ENCODE assay signal across 9 cellular contexts in the genomic region with DNA sequence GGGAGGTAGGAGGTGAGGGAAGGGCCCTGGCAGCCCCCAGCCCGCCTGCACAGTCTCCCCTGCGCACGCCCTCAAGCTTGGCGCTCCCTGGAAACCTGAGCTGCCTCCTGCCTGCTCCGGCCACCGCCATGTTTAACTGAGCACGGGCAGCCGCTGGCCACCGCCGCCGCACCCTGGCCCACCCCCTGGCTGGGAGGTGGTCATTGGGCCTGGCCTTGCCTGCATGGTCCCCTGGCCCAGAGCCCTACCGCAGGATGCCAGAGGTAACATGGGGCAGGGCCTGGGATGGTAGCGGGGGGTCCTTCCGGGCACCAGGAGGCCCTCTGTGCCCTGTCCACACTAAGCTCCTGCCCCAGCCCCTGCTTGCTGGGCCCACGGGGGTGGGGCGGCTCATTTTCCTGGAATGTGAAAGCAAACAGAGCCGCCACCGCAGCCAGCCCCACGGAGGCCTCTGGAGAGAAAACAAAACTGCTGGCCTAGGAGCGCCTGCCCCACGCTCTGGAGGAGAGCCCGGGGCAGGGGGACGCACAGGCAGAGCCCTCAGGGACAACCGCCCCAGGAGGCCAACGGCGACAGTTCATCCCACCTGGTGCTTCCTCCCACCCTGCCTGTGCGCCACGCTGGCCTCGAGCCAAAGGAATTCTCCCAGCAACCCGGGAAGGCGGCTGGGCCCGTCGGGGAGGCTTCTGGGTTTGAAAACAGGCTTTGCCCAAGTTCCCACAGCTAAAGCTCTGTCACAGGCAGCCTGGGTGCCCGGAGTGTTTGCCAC. TPM values are rescaled to one million over a fixed set of nuclear protein-coding genes. Genes with fewer than 3 reads are reported as not detected.
A peak's percentile ranks its signal among the peaks of the same experiment; 100 is the strongest.
DNase-seq lines count a peak whose midpoint lies in the region; ATAC-seq and TF ChIP-seq lines count a peak whose summit lies in the region.
"Had no signal": no experiment of that assay in that cellular context is flagged by ENCODE, and none has a peak within 500 bp of the region (broad histone marks: within the 10 kb centered on the region; RNA-seq: fewer than 3 reads in every experiment).

No MANE protein-coding gene starts in this region.

- WGBS in lung, 2 donors, result 40 to 68% methylated on average over 34 of the region's 34 CpGs

- no peak overlapping the region for H3K27ac Mint-ChIP-seq in MCF 10A (ENCODE audit: low read depth, unreplicated experiment)

- peaks cover 21% of the 10 kb centered on the region for H3K36me3 ChIP-seq in brain microvascular endothelial cell (replicated peaks)
- H3K36me3 ChIP-seq in lung (ENCODE audit: control insufficient read depth in 2 of 2, insufficient read depth in 2 of 2, low read length in 2 of 2), result peaks cover 0 to 27% of the 10 kb centered on the region in 2 donors
- no peaks in the 10 kb centered on the region for H3K36me3 ChIP-seq in vagina

- H3K4me3 ChIP-seq in brain microvascular endothelial cell (ENCODE audit: low read depth, low read length), result peak overlapping the region; percentile 9
- peak overlapping the region; percentile 55 for H3K4me3 ChIP-seq in lung
- peak overlapping the region; percentile 23 to 40 for H3K4me3 ChIP-seq in vagina

- in situ Hi-C loops in T47D (cut with HindIII; ENCODE audit: low pct_unique_long_range_greater_than_20kb, low sequenced_read_pairs), result no loop called here
- in situ Hi-C loops in brain microvascular endothelial cell (cut with HindIII; ENCODE audit: low pct_ligation_motif_present, low sequenced_read_pairs), result loop anchor here (5.0 kb wide), 1 partner anchor 42 kb away; no protein-coding TSS in a partner anchor

- TF ChIP-seq POLR2A in vagina (IDR thresholded peaks at IDR 0.05), result no peak

- H3K4me3 Mint-ChIP-seq in MCF 10A (ENCODE audit: unreplicated experiment), result no peak overlapping the region

- H3K27ac ChIP-seq in brain microvascular endothelial cell, result peak overlapping the region; percentile 71
- H3K27ac ChIP-seq in lung (ENCODE audit: low read depth in 1 of 2, low read length in 1 of 2), result peak overlapping the region; percentile 71 to 91
- H3K27ac ChIP-seq in vagina, result peak overlapping the region; percentile 91

- no peaks in the 10 kb centered on the region for H3K4me1 Mint-ChIP-seq in MCF 10A (ENCODE audit: insufficient read depth, unreplicated experiment)

- intact Hi-C loops in MCF 10A (cut with micrococcal nuclease) (no loop called here), vagina (cut with DNase I) (no loop called here)

- DNase-seq in T47D (ENCODE audit: low read depth in 1 of 2, low spot score in 1 of 2) (peak; percentile 69 to 90), MCF 10A (ENCODE audit: unreplicated experiment) (no peak), brain microvascular endothelial cell (peak; percentile 81), lung (ENCODE audit: low spot score) (peak; percentile 80), vagina (ENCODE audit: extremely low spot score in 2 of 2) (no peak), NCI-H524 treated with DMSO at 0.1 percent for 48 hours (lab: John Stamatoyannopoulos, UW) (no peak)
- DNase-seq: stimulated activated CD4-positive, alpha-beta T cell treated with anti-CD3 and anti-CD28 coated beads, Interleukin-15, amount 100 ng/mL, for 24 hours had no signal

- H3K36me3 Mint-ChIP-seq in MCF 10A (ENCODE audit: insufficient read depth, unreplicated experiment), result peaks cover 4% of the 10 kb centered on the region

- no TSS peak for BruUV-seq in MCF 10A (replicated peaks; lab: Mats Ljungman, UMichigan)

- POLR2A ChIA-PET in MCF 10A (lab: Yijun Ruan, JAX), result no interaction called here

- CTCF ChIA-PET in MCF 10A (lab: Yijun Ruan, JAX), result interaction anchor here (0.6 to 1.2 kb wide), 2 partner anchors 20 to 106 kb away, joined by 6 to 7 read pairs; no protein-coding TSS in a partner anchor

- no peaks in the 10 kb centered on the region for H3K9me3 Mint-ChIP-seq in MCF 10A (ENCODE audit: unreplicated experiment)

- H3K9me3 ChIP-seq in lung (ENCODE audit: control insufficient read depth in 2 of 2, insufficient read depth in 1 of 2, low read length in 1 of 2) (no peaks in the 10 kb centered on the region), vagina (no peaks in the 10 kb centered on the region)

- ATAC-seq in lung (ENCODE audit: insufficient read depth, low FRiP score) (peak; percentile 30), HG02840 (IDR thresholded peaks at IDR 0.05; ENCODE audit: low FRiP score, unreplicated experiment) (no peak), GM21825 (IDR thresholded peaks at IDR 0.05; ENCODE audit: unreplicated experiment) (no peak)

- TF ChIP-seq CTCF in MCF 10A (IDR thresholded peaks at IDR 0.05; ENCODE audit: unreplicated experiment) (no peak), brain microvascular endothelial cell (IDR thresholded peaks at IDR 0.05; ENCODE audit: low read depth, low read length, missing control alignments) (no peak), lung (IDR thresholded peaks at IDR 0.05; ENCODE audit: control extremely low read depth, extremely low read depth) (no peak), vagina (IDR thresholded peaks at IDR 0.05) (no peak)

- H3K4me1 ChIP-seq in lung (ENCODE audit: control insufficient read depth in 2 of 2, insufficient read depth in 2 of 2, low read length in 2 of 2) (peaks cover 0 to 55% of the 10 kb centered on the region in 2 donors), vagina (peaks cover 94% of the 10 kb centered on the region)

- H3K27me3 ChIP-seq in brain microvascular endothelial cell (replicated peaks) (no peaks in the 10 kb centered on the region), lung (ENCODE audit: control insufficient read depth, insufficient read depth) (no peaks in the 10 kb centered on the region), vagina (no peaks in the 10 kb centered on the region)

- H3K27me3 Mint-ChIP-seq in MCF 10A (ENCODE audit: insufficient read depth, unreplicated experiment), result no peaks in the 10 kb centered on the region

RNA-seq across cellular contexts. Expression of a gene that starts 8.9 kb away (rescaled TPM):
- total RNA-seq in MCF 10A (2022), result 8.5 and 14.5 TPM in 2 replicates
- total RNA-seq in lung, result 100 to 1,000 TPM; 142 to 468 TPM
- polyA plus RNA-seq in lung, result 100 to 1,000 TPM; 192 to 297 TPM
- 44.7 TPM for total RNA-seq in vagina

RNA-seq across cellular contexts. Expression of a gene that starts 12.0 kb away (rescaled TPM):
- total RNA-seq in MCF 10A (2022) (16.4 and 17.7 TPM in 2 replicates), lung (10 to 100 TPM; 19.3 to 37.8 TPM), vagina (28.5 TPM)
- 10 to 100 TPM; 20.4 to 43.5 TPM for polyA plus RNA-seq in lung

RNA-seq across cellular contexts. Expression of a gene that starts 12.2 kb away (rescaled TPM):
- total RNA-seq in MCF 10A (2022), result 99.8 and 136 TPM in 2 replicates
- total RNA-seq in lung, result 100 to 1,000 TPM in 1 of 2 donors, 10 to 100 TPM in 1; 93.4 to 146 TPM
- 10 to 100 TPM; 36.5 to 51.9 TPM for polyA plus RNA-seq in lung
- total RNA-seq in vagina, result 78.6 TPM

RNA-seq across cellular contexts. Expression of a gene that starts 16.0 kb away (rescaled TPM):
- 4.9 and 7.7 TPM in 2 replicates for total RNA-seq in MCF 10A (2022)
- 1 to 10 TPM in 1 of 2 donors, under 1 TPM in 1; 0.71 to 1.3 TPM for total RNA-seq in lung
- under 1 TPM; 0.12 to 0.34 TPM for polyA plus RNA-seq in lung
- total RNA-seq in vagina, result not detected

RNA-seq across cellular contexts. Expression of a gene that starts 26.0 kb away (rescaled TPM):
- total RNA-seq in MCF 10A (2022) (177 and 252 TPM in 2 replicates), lung (10 to 100 TPM; 13.9 to 49.8 TPM), vagina (51.8 TPM)
- 10 to 100 TPM; 29.1 to 42.8 TPM for polyA plus RNA-seq in lung

Comparison
In these comparisons a context has a peak if more than half of its experiments do, and no peak if none do; other contexts are left out.
1. DNase-seq: peak in T47D (2 of 2), brain microvascular endothelial cell (single experiment) and lung (single experiment); none in MCF 10A (single experiment), vagina (0 of 2) and NCI-H524 treated with DMSO at 0.1 percent for 48 hours (single experiment).
2. Peak in every context shown above with its lines, with median percentiles within 50 percentile points of each other: H3K27ac ChIP-seq and H3K4me3 ChIP-seq.